19 cellular contexts compared by ENCODE assay signal in genomic region chr1:14149431-14149830, GRCh38.
DNase-seq lines count a peak whose midpoint lies in the region; ATAC-seq and TF ChIP-seq lines count a peak whose summit lies in the region.
"Had no signal": no experiment of that assay in that cellular context is flagged by ENCODE, and none has a peak within 500 bp of the region (broad histone marks: within the 10 kb centered on the region; RNA-seq: fewer than 3 reads in every experiment).

No MANE protein-coding gene starts in this region.

- TF ChIP-seq CTCF in 22Rv1 (IDR thresholded peaks at IDR 0.05) (0 out of 2 replicates have a peak, but pooled peaks have one; percentile 9), RWPE2 (IDR thresholded peaks at IDR 0.05; ENCODE audit: poor library complexity, severe bottlenecking) (peak; percentile 45)

- H3K27ac ChIP-seq in 22Rv1 (no peak overlapping the region), RWPE2 (ENCODE audit: poor library complexity, severe bottlenecking) (no peak overlapping the region)
- H3K27ac ChIP-seq: cardiac muscle cell, uterus had no signal

- no peaks in the 10 kb centered on the region for H3K36me3 ChIP-seq in RWPE2 (ENCODE audit: low read depth)
- H3K36me3 ChIP-seq: cardiac muscle cell, uterus had no signal

- no peak overlapping the region for H3K4me3 ChIP-seq in RWPE2 (ENCODE audit: severe bottlenecking)
- H3K4me3 ChIP-seq: cardiac muscle cell, uterus had no signal

- no peaks in the 10 kb centered on the region for H3K9me3 ChIP-seq in RWPE2 (ENCODE audit: severe bottlenecking)
- H3K9me3 ChIP-seq: uterus had no signal

- ATAC-seq in RWPE2 (ENCODE audit: low read depth), result no peak
- ATAC-seq: Panc1; stimulated activated naive CD8-positive, alpha-beta T cell treated with anti-CD3 and anti-CD28 coated beads, Interleukin-15, amount 100 ng/mL, for 72 hours had no signal

- DNase-seq in H4 (ENCODE audit: low spot score) (peak; percentile 84), RWPE2 (ENCODE audit: low spot score) (no peak), foreskin melanocyte (peak; percentile 24), posterior vena cava (ENCODE audit: low spot score) (no peak), GM03348 (ENCODE audit: low spot score) (no peak), COLO668 (lab: John Stamatoyannopoulos, UW; ENCODE audit: unreplicated experiment) (no peak), NCI-H2227 (lab: John Stamatoyannopoulos, UW; ENCODE audit: unreplicated experiment) (no peak)
- DNase-seq: activated T-cell treated with anti-CD3 and anti-CD28 coated beads, Interleukin-2, amount 50 U/mL, for 1 hour; effector CD4-positive, alpha-beta T cell; MM.1S; naive B cell; NCI-H2081; NCI-H69; stimulated activated CD4-positive, alpha-beta T cell treated with anti-CD3 and anti-CD28 coated beads, Interleukin-15, amount 100 ng/mL, for 24 hours; stimulated activated naive CD8-positive, alpha-beta T cell treated with anti-CD3 and anti-CD28 coated beads, Interleukin-15, amount 100 ng/mL, for 72 hours; uterus had no signal

- intact Hi-C loops in posterior vena cava (cut with DNase I), result no loop called here

- H3K27me3 ChIP-seq in RWPE2 (ENCODE audit: insufficient read depth, poor library complexity, severe bottlenecking), result no peaks in the 10 kb centered on the region
- H3K27me3 ChIP-seq: cardiac muscle cell, uterus had no signal

- H3K4me1 ChIP-seq in RWPE2 (ENCODE audit: insufficient read depth, poor library complexity, severe bottlenecking), result no peaks in the 10 kb centered on the region
- H3K4me1 ChIP-seq: uterus had no signal

Comparison
In these comparisons a context has a peak if more than half of its experiments do, and no peak if none do; other contexts are left out.
1. DNase-seq: peak in H4 (single experiment) and foreskin melanocyte (single experiment); none in RWPE2 (single experiment), posterior vena cava (single experiment), GM03348 (single experiment), COLO668 (single experiment) and NCI-H2227 (single experiment).